In genomic region chr1:9589144-9589718, GRCh38 we compare ENCODE assay signal across 7 cellular contexts. TPM values are rescaled to one million over a fixed set of nuclear protein-coding genes. Genes with fewer than 3 reads are reported as not detected.
DNase-seq lines count a peak whose midpoint lies in the region; ATAC-seq, FAIRE-seq and TF ChIP-seq lines count a peak whose summit lies in the region.

No MANE protein-coding gene starts in this region.

- ATAC-seq in GM18867 (IDR thresholded peaks at IDR 0.05; ENCODE audit: unreplicated experiment) (peak; percentile 20), HG02973 (IDR thresholded peaks at IDR 0.05; ENCODE audit: unreplicated experiment) (peak; percentile 3), SK-N-SH treated with all-trans-retinoic acid at 6 μM for 48 hours (peak; percentile 20), K562 (peak; percentile 4; the same call in 2 of the 3 replicates)

- FAIRE-seq in K562 (lab: Jason Lieb, UNC), result no peak
- FAIRE-seq in kidney (lab: Jason Lieb, UNC), result no peak

- H3K9me3 ChIP-seq in K562 (replicated peaks; ENCODE audit: control insufficient read depth, insufficient read depth, low read depth, low read length) (no peaks in the 10 kb centered on the region), kidney (ENCODE audit: control insufficient read depth in 1 of 2, low read length in 2 of 2) (no peaks in the 10 kb centered on the region)

- in situ Hi-C loops in K562 (cut with MboI), result no loop called here

- no peaks in the 10 kb centered on the region for H3K27me3 ChIP-seq in K562 (ENCODE audit: control insufficient read depth in 2 of 2, insufficient read depth in 2 of 2, low read length in 2 of 2)

- H3K4me2 ChIP-seq in K562 (ENCODE audit: insufficient read depth, low read length), result peak overlapping the region; percentile 83

- no peak for TF ChIP-seq EP300 in K562 (IDR thresholded peaks at IDR 0.05; ENCODE audit: low read length)

- WGBS in K562 (ENCODE audit: insufficient coverage, low coverage, missing lambda C conversion rate), result under 1% methylated on average over 46 of the region's 63 CpGs

- POLR2A ChIA-PET in K562 (lab: Yijun Ruan, JAX), result interaction anchor here (0.6 to 1.5 kb wide), 10 partner anchors 8 to 690 kb away, joined by 3 to 12 read pairs (median 3); no protein-coding TSS in a partner anchor

- H2AFZ ChIP-seq in K562 (ENCODE audit: low read depth, low read length), result 0 out of 2 replicates have a peak overlapping the region, but pooled peaks have one; percentile 2

- no peak for TF ChIP-seq RAD21 in K562 (CRISPR knock-in tag; conservative IDR thresholded peaks at IDR 0.05 in 1 of 2, IDR thresholded peaks at IDR 0.05 in 1 of 2)

- CTCF ChIA-PET in K562 (lab: Yijun Ruan, JAX; ENCODE audit: low intra/inter-chr PET ratio), result interaction anchor here (0.7 kb wide), 1 partner anchor 13 kb away, joined by 4 read pairs; no protein-coding TSS in a partner anchor

- DNase-seq in K562 (ENCODE audit: extremely low read depth in 1 of 4, low spot score in 3 of 4), result peak in 2 of 4 experiments; percentile 33 to 44
- no peak for DNase-seq in kidney
- peak; percentile 16 for DNase-seq in stimulated activated CD4-positive, alpha-beta T cell treated with anti-CD3 and anti-CD28 coated beads, Interleukin-2, amount 100 ng/mL, for 4 hours (ENCODE audit: low read depth)
- DNase-seq in cerebellum (ENCODE audit: low spot score), result no peak

- peak overlapping the region; percentile 61 for H3K4me3 ChIP-seq in K562
- H3K4me3 ChIP-seq in kidney (ENCODE audit: low read length in 2 of 2), result peak overlapping the region; percentile 46 to 63

- H4K20me1 ChIP-seq in K562 (replicated peaks; ENCODE audit: control insufficient read depth, insufficient read depth, low read length), result peaks cover 49% of the 10 kb centered on the region

- no TSS peak for BruUV-seq in K562 (replicated peaks; lab: Mats Ljungman, UMichigan)

- H3K36me3 ChIP-seq in K562 (ENCODE audit: control insufficient read depth, insufficient read depth, low read length), result peaks cover 33% of the 10 kb centered on the region; the same call in 2 of the 3 replicates
- no peaks in the 10 kb centered on the region for H3K36me3 ChIP-seq in kidney (ENCODE audit: control insufficient read depth in 1 of 2, insufficient read depth in 2 of 2, low read length in 2 of 2)

- no peak for TF ChIP-seq CTCF in K562 (IDR thresholded peaks at IDR 0.05 in 2 of 3, conservative IDR thresholded peaks at IDR 0.05 in 1 of 3; ENCODE audit: insufficient read depth in 2 of 3, low read depth in 1 of 3, low read length in 3 of 3)
- no peak for TF ChIP-seq CTCF in kidney (IDR thresholded peaks at IDR 0.05; ENCODE audit: borderline replicate concordance, extremely low read depth, insufficient read depth)

- peaks cover 28% of the 10 kb centered on the region for H3K9me1 ChIP-seq in K562 (ENCODE audit: control insufficient read depth, insufficient read depth, low read length)

- H3K79me2 ChIP-seq in K562 (ENCODE audit: control insufficient read depth, insufficient read depth, low read length), result peaks cover 56% of the 10 kb centered on the region

- H3K4me1 ChIP-seq in K562 (replicated peaks in 1 of 2; ENCODE audit: control insufficient read depth in 2 of 2, insufficient read depth in 2 of 2, low read length in 2 of 2) (peaks cover 35 to 58% of the 10 kb centered on the region in 2 experiments), kidney (ENCODE audit: control insufficient read depth in 1 of 2, insufficient read depth in 1 of 2, low read depth in 1 of 2, low read length in 2 of 2) (peaks cover 13 to 24% of the 10 kb centered on the region in 2 donors)

- H3K9ac ChIP-seq in K562 (ENCODE audit: insufficient read depth in 1 of 2, low read depth in 2 of 2, low read length in 2 of 2), result peak overlapping the region; percentile 65 to 93
- H3K9ac ChIP-seq in kidney (ENCODE audit: low read length in 2 of 2), result peak overlapping the region in 1 of 2 donors; percentile 69

- TF ChIP-seq POLR2A in K562 (conservative IDR thresholded peaks at IDR 0.05), result no peak

- intact Hi-C loops in K562 (cut with micrococcal nuclease) (loop anchor here (5.0 to 10.0 kb wide), 2 partner anchors 87 to 304 kb away; no protein-coding TSS in a partner anchor), kidney (cut with DNase I) (no loop called here)

- peak overlapping the region; percentile 63 for H3K27ac ChIP-seq in K562 (ENCODE audit: extremely low read depth, low read depth, low read length)
- peak overlapping the region in 1 of 2 donors; percentile 32 for H3K27ac ChIP-seq in kidney (ENCODE audit: low read depth in 2 of 2, low read length in 2 of 2)

TF ChIP-seq in SK-N-SH treated with all-trans-retinoic acid at 6 μM for 48 hours, 23 proteins besides CTCF, POLR2A, EP300 and RAD21 (continues in another document):
- no peak for TF ChIP-seq ESRRG (CRISPR knock-in tag; IDR thresholded peaks at IDR 0.05)
- no peak for TF ChIP-seq ZFP3 (CRISPR knock-in tag; IDR thresholded peaks at IDR 0.05)
- TF ChIP-seq OSR1 (CRISPR knock-in tag; IDR thresholded peaks at IDR 0.05), result no peak
- no peak for TF ChIP-seq TOX (CRISPR knock-in tag; IDR thresholded peaks at IDR 0.05; ENCODE audit: borderline replicate concordance)
- TF ChIP-seq PPARA (CRISPR knock-in tag; IDR thresholded peaks at IDR 0.05; ENCODE audit: borderline replicate concordance), result no peak
- no peak for TF ChIP-seq ZNF70 (CRISPR knock-in tag; IDR thresholded peaks at IDR 0.05)
- TF ChIP-seq RARB (CRISPR knock-in tag; IDR thresholded peaks at IDR 0.05), result no peak
- TF ChIP-seq ZFP30 (CRISPR knock-in tag; IDR thresholded peaks at IDR 0.05), result no peak
- no peak for TF ChIP-seq ZNF8 (CRISPR knock-in tag; IDR thresholded peaks at IDR 0.05)

TF ChIP-seq in K562, 482 proteins besides CTCF, POLR2A, EP300 and RAD21 (continues in another document):
- TF ChIP-seq EHMT2 (IDR thresholded peaks at IDR 0.05), result no peak
- TF ChIP-seq E2F6 (IDR thresholded peaks at IDR 0.05; ENCODE audit: borderline replicate concordance in 1 of 2, extremely low read depth in 1 of 2, insufficient read depth in 1 of 2, insufficient read length in 1 of 2, low read depth in 1 of 2, low read length in 1 of 2, poor library complexity in 1 of 2, severe bottlenecking in 1 of 2), result peak in 1 of 2 experiments; percentile 52
- TF ChIP-seq MAZ (CRISPR knock-in tag; conservative IDR thresholded peaks at IDR 0.05 in 1 of 2, IDR thresholded peaks at IDR 0.05 in 1 of 2), result no peak
- TF ChIP-seq ZNF140 (CRISPR knock-in tag; IDR thresholded peaks at IDR 0.05), result no peak
- TF ChIP-seq ZFX (CRISPR knock-in tag; IDR thresholded peaks at IDR 0.05), result peak; percentile 44
- no peak for TF ChIP-seq ZNF644 (tag; IDR thresholded peaks at IDR 0.05; ENCODE audit: low read depth)
- no peak for TF ChIP-seq GTF2E2 (tag; IDR thresholded peaks at IDR 0.05)
- TF ChIP-seq L3MBTL2 (IDR thresholded peaks at IDR 0.05), result peak; percentile 34

RNA-seq across cellular contexts. Expression of gene TMEM201, which starts 0.5 kb away (rescaled TPM):
- total RNA-seq in K562 (2011; cell fraction: chromatin; rRNA removed; ENCODE audit: low replicate concordance), result 31.6 and 91.3 TPM in 2 replicates
- total RNA-seq in K562 (2011; cell fraction: nucleolus; rRNA removed), result 68.6 and 78.7 TPM in 2 replicates
- total RNA-seq in K562 (2011; cell fraction: nucleoplasm; rRNA removed), result 48.5 and 50.3 TPM in 2 replicates
- total RNA-seq in K562 (2014; rRNA removed) (9.0 and 16.5 TPM in 2 replicates), K562 (2014; rRNA removed; fragmentation: Illumina TruSeq; extraction: Trizol) (1.9 and 3.0 TPM in 2 replicates), K562 (2015; rRNA removed; fragmentation: Illumina TruSeq; extraction: Trizol) (7.4 and 9.0 TPM in 2 replicates), K562 (2021) (48.8 and 51.3 TPM in 2 replicates), kidney (13.2 TPM), cerebellum (9.0 TPM)
- polyA plus RNA-seq in K562 (2011; rRNA removed) (2.3 and 3.9 TPM in 2 replicates), K562 (2014; fragmentation: Illumina TruSeq; extraction: Trizol) (10.3 and 24.1 TPM in 2 replicates), K562 (2014; fragmentation: Nextera tagmentation; extraction: Ambion mirVana) (under 1 TPM; 0.42 to 0.46 TPM), K562 (2014; rRNA removed) (14.7 and 15.4 TPM in 2 replicates), kidney (ENCODE audit: insufficient read depth, low read depth, low replicate concordance) (9.1 TPM)
- polyA plus RNA-seq in K562 (2011; cell fraction: cytosol; rRNA removed), result 3.0 and 6.9 TPM in 2 replicates
- 15.1 and 27.9 TPM in 2 replicates for polyA plus RNA-seq in K562 (2011; cell fraction: nucleus; rRNA removed)
- polyA plus RNA-seq in K562 (2012), result 18.3 and 22.2 TPM in 2 replicates
- 2.8 and 4.0 TPM in 2 replicates for polyA minus RNA-seq in K562 (2011; rRNA and poly(A)+ RNA removed)
- polyA minus RNA-seq in K562 (2011; cell fraction: cytosol; rRNA and poly(A)+ RNA removed), result 15.2 and 18.0 TPM in 2 replicates
- 19.2 and 21.4 TPM in 2 replicates for polyA minus RNA-seq in K562 (2011; cell fraction: nucleus; rRNA and poly(A)+ RNA removed)

RNA-seq across cellular contexts. Expression of gene SLC25A33, which starts 50.0 kb away (rescaled TPM):
- total RNA-seq in K562 (2011; cell fraction: chromatin; rRNA removed; ENCODE audit: low replicate concordance), result 13.1 and 13.7 TPM in 2 replicates
- total RNA-seq in K562 (2011; cell fraction: nucleolus; rRNA removed), result 11.7 and 12.3 TPM in 2 replicates
- total RNA-seq in K562 (2011; cell fraction: nucleoplasm; rRNA removed), result 13.1 and 21.5 TPM in 2 replicates
- total RNA-seq in K562 (2014; rRNA removed) (22.7 and 23.5 TPM in 2 replicates), K562 (2014; rRNA removed; fragmentation: Illumina TruSeq; extraction: Trizol) (23.5 and 24.2 TPM in 2 replicates), K562 (2015; rRNA removed; fragmentation: Illumina TruSeq; extraction: Trizol) (17.6 and 19.2 TPM in 2 replicates), K562 (2021) (20.7 and 20.9 TPM in 2 replicates), kidney (3.8 TPM), cerebellum (5.4 TPM)
- polyA plus RNA-seq in K562 (2011; rRNA removed) (11.9 and 14.9 TPM in 2 replicates), K562 (2014; fragmentation: Illumina TruSeq; extraction: Trizol) (15.3 and 16.5 TPM in 2 replicates), K562 (2014; fragmentation: Nextera tagmentation; extraction: Ambion mirVana) (1 to 10 TPM; 3.2 to 6.4 TPM), K562 (2014; rRNA removed) (17.5 and 21.6 TPM in 2 replicates), kidney (ENCODE audit: insufficient read depth, low read depth, low replicate concordance) (11.3 TPM)
- polyA plus RNA-seq in K562 (2011; cell fraction: cytosol; rRNA removed), result 10.0 and 13.1 TPM in 2 replicates
- polyA plus RNA-seq in K562 (2011; cell fraction: nucleus; rRNA removed), result 6.2 and 7.7 TPM in 2 replicates
- 10.1 and 13.7 TPM in 2 replicates for polyA plus RNA-seq in K562 (2012)
- 11.2 and 12.4 TPM in 2 replicates for polyA minus RNA-seq in K562 (2011; rRNA and poly(A)+ RNA removed)
- polyA minus RNA-seq in K562 (2011; cell fraction: cytosol; rRNA and poly(A)+ RNA removed), result 8.6 and 9.5 TPM in 2 replicates
- 4.7 and 5.8 TPM in 2 replicates for polyA minus RNA-seq in K562 (2011; cell fraction: nucleus; rRNA and poly(A)+ RNA removed)
